Comparison of ENCODE assay signal across 8 cellular contexts in the genomic region with DNA sequence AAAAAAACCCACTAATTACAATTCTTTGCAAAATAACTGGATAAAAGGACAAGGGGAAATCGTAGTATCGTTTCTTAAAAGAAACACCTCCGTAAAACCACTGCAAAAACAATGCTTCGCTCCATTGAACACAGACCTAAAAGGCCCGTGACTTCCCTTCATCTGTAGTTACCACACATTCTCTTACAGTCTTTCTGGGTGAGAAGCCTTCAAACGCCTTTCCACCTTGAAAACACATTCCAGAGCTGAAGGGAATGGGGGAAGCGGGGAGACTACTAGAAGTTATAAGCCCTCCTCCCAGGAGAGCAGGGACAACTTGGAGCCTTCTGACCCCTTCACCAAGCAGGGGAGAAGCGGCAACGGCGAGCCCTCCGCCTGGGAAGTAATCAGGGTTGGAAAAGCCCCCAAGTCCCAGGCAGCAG. TPM values are rescaled to one million over a fixed set of nuclear protein-coding genes. Genes with fewer than 3 reads are reported as not detected.
DNase-seq lines count a peak whose midpoint lies in the region; ATAC-seq and TF ChIP-seq lines count a peak whose summit lies in the region.

No MANE protein-coding gene starts in this region.

- TF ChIP-seq CTCF in BJ (IDR thresholded peaks at IDR 0.05; ENCODE audit: insufficient read depth, low read depth, low read length) (no peak), Panc1 (IDR thresholded peaks at IDR 0.05) (no peak), chondrocyte (IDR thresholded peaks at IDR 0.05) (no peak), left lung (IDR thresholded peaks at IDR 0.05) (no peak), suprapubic skin (IDR thresholded peaks at IDR 0.05) (no peak)

- H3K4me1 ChIP-seq in Panc1 (ENCODE audit: control insufficient read depth, insufficient read depth, low read length), result peaks cover 13% of the 10 kb centered on the region
- H3K4me1 ChIP-seq in left lung, result peaks cover 32 to 33% of the 10 kb centered on the region in 2 donors
- H3K4me1 ChIP-seq in suprapubic skin, result peaks cover 40% of the 10 kb centered on the region

- H3K4me1 Mint-ChIP-seq in chondrocyte (ENCODE audit: low read depth), result peaks cover 36% of the 10 kb centered on the region

- H3K9me3 ChIP-seq in Panc1 (ENCODE audit: control insufficient read depth, insufficient read depth, low read depth, low read length) (no peaks in the 10 kb centered on the region), left lung (no peaks in the 10 kb centered on the region), suprapubic skin (no peaks in the 10 kb centered on the region)

- peak overlapping the region; percentile 95 for H3K27ac ChIP-seq in Panc1 (ENCODE audit: low read length)
- H3K27ac ChIP-seq in left lung, result peak overlapping the region; percentile 90 to 96
- H3K27ac ChIP-seq in suprapubic skin, result peak overlapping the region; percentile 94

- H3K9me3 Mint-ChIP-seq in chondrocyte (ENCODE audit: low read depth), result no peaks in the 10 kb centered on the region

- DNase-seq in BJ (ENCODE audit: low read depth) (no peak), Panc1 (ENCODE audit: low read depth, low spot score) (no peak), chondrocyte (ENCODE audit: low spot score) (no peak), left lung (no peak), suprapubic skin (ENCODE audit: low spot score in 2 of 2) (no peak), MV-4-11 (lab: John Stamatoyannopoulos, UW) (no peak)

- WGBS in suprapubic skin, result under 1% methylated on average over 7 of the region's 11 CpGs

- peak overlapping the region; percentile 96 for H3K27ac Mint-ChIP-seq in chondrocyte (ENCODE audit: unreplicated experiment)

- no peaks in the 10 kb centered on the region for H3K36me3 Mint-ChIP-seq in chondrocyte (ENCODE audit: low read depth)

- no TSS peak for BruUV-seq in Panc1 (replicated peaks; lab: Mats Ljungman, UMichigan)

- H3K4me3 ChIP-seq in BJ (ENCODE audit: low read depth, low read length) (peak overlapping the region; percentile 98), Panc1 (ENCODE audit: low read depth in 2 of 2, low read length in 2 of 2) (peak overlapping the region; percentile 78 to 98), left lung (peak overlapping the region; percentile 91 to 99), suprapubic skin (peak overlapping the region; percentile 99)

- intact Hi-C loops in Panc1 (cut with micrococcal nuclease; ENCODE audit: unreplicated experiment) (no loop called here), left lung (cut with DNase I) (no loop called here)

- TF ChIP-seq EP300 in suprapubic skin (IDR thresholded peaks at IDR 0.05), result no peak

- POLR2A ChIA-PET in BJ (lab: Charles Lee) (interaction anchor here (0.6 kb wide), 2 partner anchors 56 to 551 kb away, joined by 3 read pairs; no protein-coding TSS in a partner anchor), Panc1 (lab: Charles Lee) (interaction anchor here (0.5 to 1.1 kb wide), 3 partner anchors 18 to 60 kb away, joined by 3 to 8 read pairs (median 3); no protein-coding TSS in a partner anchor)

- CTCF ChIA-PET in BJ (lab: Yijun Ruan, JAX), result interaction anchor here (0.5 to 1.6 kb wide), 6 partner anchors 11 to 1101 kb away, joined by 3 to 4 read pairs (median 3); no protein-coding TSS in a partner anchor
- CTCF ChIA-PET in Panc1 (lab: Charles Lee), result interaction anchor here (0.6 kb wide), 1 partner anchor 70 kb away, joined by 3 read pairs; no protein-coding TSS in a partner anchor

- H3K4me3 Mint-ChIP-seq in chondrocyte (ENCODE audit: unreplicated experiment), result peak overlapping the region; percentile 95

- H3K27me3 Mint-ChIP-seq in chondrocyte (ENCODE audit: low read depth), result no peaks in the 10 kb centered on the region

- H3K36me3 ChIP-seq in BJ (ENCODE audit: control insufficient read depth, insufficient read depth, low read length), result no peaks in the 10 kb centered on the region
- peaks cover 10% of the 10 kb centered on the region; the same call in 1 of the 2 replicates for H3K36me3 ChIP-seq in Panc1 (ENCODE audit: control insufficient read depth, insufficient read depth, low read length)
- no peaks in the 10 kb centered on the region for H3K36me3 ChIP-seq in left lung
- no peaks in the 10 kb centered on the region for H3K36me3 ChIP-seq in suprapubic skin

- ATAC-seq in GM18517 (IDR thresholded peaks at IDR 0.05; ENCODE audit: unreplicated experiment) (peak; percentile 43), HG02973 (IDR thresholded peaks at IDR 0.05; ENCODE audit: unreplicated experiment) (peak; percentile 30), Panc1 (peak; percentile 63), left lung (peak; percentile 50)

- in situ Hi-C loops in Panc1 (cut with HindIII; ENCODE audit: low pct_unique_long_range_greater_than_20kb, low sequenced_read_pairs), result no loop called here

- TF ChIP-seq POLR2A in suprapubic skin (IDR thresholded peaks at IDR 0.05), result no peak

- H3K27me3 ChIP-seq in BJ (ENCODE audit: control insufficient read depth, insufficient read depth, low read length) (no peaks in the 10 kb centered on the region), Panc1 (ENCODE audit: control insufficient read depth, insufficient read depth, low read length) (no peaks in the 10 kb centered on the region), left lung (no peaks in the 10 kb centered on the region), suprapubic skin (no peaks in the 10 kb centered on the region)

RNA-seq across cellular contexts. Expression of a gene that starts 0.5 kb away (rescaled TPM):
- polyA plus RNA-seq in BJ (2011; rRNA removed), result 23.8 and 33.6 TPM in 2 replicates
- 41.9 and 42.4 TPM in 2 replicates for polyA minus RNA-seq in BJ (2011; rRNA and poly(A)+ RNA removed)
- total RNA-seq in Panc1 (2021; ENCODE audit: unreplicated experiment) (40.5 TPM), chondrocyte (54.3 to 78.5 TPM (median 55.3 TPM) in 3 replicates), left lung (100 to 1,000 TPM in 1 of 2 donors, 10 to 100 TPM in 1; 79.8 to 106 TPM), suprapubic skin (10 to 100 TPM; 21.8 to 58.6 (median 38.7) TPM)
- 14.2 TPM for polyA plus RNA-seq in Panc1 (2012; ENCODE audit: insufficient read length)
